In the genomic region with DNA sequence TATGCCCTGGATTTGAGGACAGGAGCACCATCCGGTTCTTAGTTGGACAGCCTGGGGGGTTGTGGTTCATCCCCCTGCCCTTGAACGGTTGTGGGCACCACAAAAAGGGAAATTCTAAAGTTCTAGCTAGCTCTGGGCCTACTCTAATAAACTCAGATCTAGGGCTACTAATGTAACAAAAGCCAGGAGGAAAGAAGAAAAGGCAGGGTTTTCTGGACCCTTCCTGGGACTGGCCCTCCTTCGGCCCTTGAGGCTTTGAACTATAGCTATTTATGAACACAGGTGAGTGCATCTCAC, we compare ENCODE assay signal across 12 cellular contexts. TPM values are rescaled to one million over a fixed set of nuclear protein-coding genes. Genes with fewer than 3 reads are reported as not detected.
DNase-seq lines count a peak whose midpoint lies in the region; ATAC-seq and TF ChIP-seq lines count a peak whose summit lies in the region.
"Had no signal": no experiment of that assay in that cellular context is flagged by ENCODE, and none has a peak within 500 bp of the region (broad histone marks: within the 10 kb centered on the region; RNA-seq: fewer than 3 reads in every experiment).

No MANE protein-coding gene starts in this region.

- H3K79me1 ChIP-seq in IMR-90 (ENCODE audit: low read depth in 1 of 2, low read length in 2 of 2) = peaks cover 0 to 30% of the 10 kb centered on the region in 2 experiments; a peak in 2 of 4 replicates

- peak overlapping the region; percentile 87 for H2AFZ ChIP-seq in IMR-90 (replicated peaks; ENCODE audit: low read length, poor library complexity)

- H4K20me1 ChIP-seq in IMR-90 (ENCODE audit: insufficient read depth, low read length) = no peaks in the 10 kb centered on the region

- H3K36me3 Mint-ChIP-seq in osteocyte (ENCODE audit: unreplicated experiment) = peaks cover 6% of the 10 kb centered on the region
- H3K36me3 Mint-ChIP-seq in activated T-helper 1 cell treated with anti-CD3 and anti-CD28 coated beads, Interleukin-12 subunit alpha, Interleukin-12 subunit beta, Interleukin-2, Interleukin-4 antibody, amounts not matched to agents 30 ng/mL and 10 ng/mL and 1 ng/mL, durations not matched to agents 14 hours and 24 hours and 36 hours (ENCODE audit: low read depth) = no peaks in the 10 kb centered on the region

- no peaks in the 10 kb centered on the region for H3K9me3 ChIP-seq in IMR-90 (ENCODE audit: control insufficient read depth, insufficient read depth, low read length)
- H3K9me3 ChIP-seq in esophagus squamous epithelium = no peaks in the 10 kb centered on the region
- H3K9me3 ChIP-seq: Peyer's patch had no signal

- H3K4me1 ChIP-seq in IMR-90 (ENCODE audit: control insufficient read depth, insufficient read depth, low read length) = peaks cover 15% of the 10 kb centered on the region
- peaks cover 12 to 30% (median 14%) of the 10 kb centered on the region in 3 donors for H3K4me1 ChIP-seq in esophagus squamous epithelium

- peak overlapping the region; percentile 95 for H2BK5ac ChIP-seq in IMR-90 (ENCODE audit: low read depth, low read length, poor library complexity, severe bottlenecking)

- peak overlapping the region; percentile 71 to 91 for H4K8ac ChIP-seq in IMR-90 (ENCODE audit: low read depth in 2 of 2, low read length in 2 of 2)

- no CpG with 5 or more reads among the region's 3 CpGs for WGBS in IMR-90 (ENCODE audit: extremely low coverage in 2 of 2, insufficient read length in 1 of 2), 2 experiments
- WGBS in esophagus squamous epithelium, 2 donors = 40 to 52% methylated on average over 3 of the region's 3 CpGs

- peak overlapping the region; percentile 93 for H3K14ac ChIP-seq in IMR-90 (replicated peaks; ENCODE audit: low read depth, low read length)

- no peak for TF ChIP-seq RAD21 in IMR-90 (IDR thresholded peaks at IDR 0.05; ENCODE audit: low read length)

- H4K91ac ChIP-seq in IMR-90 (ENCODE audit: insufficient read depth, low read depth, low read length) = peak overlapping the region; percentile 83

- H3K27me3 ChIP-seq in IMR-90 (ENCODE audit: control insufficient read depth, insufficient read depth, low read length) (no peaks in the 10 kb centered on the region), esophagus squamous epithelium (no peaks in the 10 kb centered on the region)
- H3K27me3 ChIP-seq: Peyer's patch had no signal

- H3K4me1 Mint-ChIP-seq in osteocyte (ENCODE audit: unreplicated experiment) = peaks cover 46% of the 10 kb centered on the region
- H3K4me1 Mint-ChIP-seq in activated T-helper 1 cell treated with anti-CD3 and anti-CD28 coated beads, Interleukin-12 subunit alpha, Interleukin-12 subunit beta, Interleukin-2, Interleukin-4 antibody, amounts not matched to agents 30 ng/mL and 10 ng/mL and 1 ng/mL, durations not matched to agents 14 hours and 24 hours and 36 hours (ENCODE audit: low read depth) = peaks cover 3% of the 10 kb centered on the region

- peak overlapping the region; percentile 94 for H3K27ac Mint-ChIP-seq in osteocyte (ENCODE audit: unreplicated experiment)
- H3K27ac Mint-ChIP-seq in activated T-helper 1 cell treated with anti-CD3 and anti-CD28 coated beads, Interleukin-12 subunit alpha, Interleukin-12 subunit beta, Interleukin-2, Interleukin-4 antibody, amounts not matched to agents 30 ng/mL and 10 ng/mL and 1 ng/mL, durations not matched to agents 14 hours and 24 hours and 36 hours = no peak overlapping the region

- H3K4me3 ChIP-seq in AG04449 (ENCODE audit: low read depth, low read length) (peak overlapping the region; percentile 15; the same call in 1 of the 2 replicates), IMR-90 (ENCODE audit: insufficient read depth, low read depth, low read length) (no peak overlapping the region), esophagus squamous epithelium (no peak overlapping the region)
- H3K4me3 ChIP-seq: Peyer's patch had no signal

- TF ChIP-seq POLR2A in IMR-90 (IDR thresholded peaks at IDR 0.05; ENCODE audit: low read depth, low read length) (no peak), esophagus squamous epithelium (IDR thresholded peaks at IDR 0.05) (no peak)

- BruUV-seq in IMR-90 (replicated peaks; lab: Mats Ljungman, UMichigan) = no TSS peak

- peak overlapping the region; percentile 67 for H4K5ac ChIP-seq in IMR-90 (ENCODE audit: low read depth, low read length)

- H3K36me3 ChIP-seq in IMR-90 (ENCODE audit: control insufficient read depth, insufficient read depth, low read length) (peaks cover 12% of the 10 kb centered on the region), esophagus squamous epithelium (peaks cover 0 to 31% (median 4%) of the 10 kb centered on the region in 3 donors)

- peak overlapping the region; percentile 96 for H2AK5ac ChIP-seq in IMR-90 (ENCODE audit: low read depth, low read length)

- POLR2A ChIA-PET in AG04449 (lab: Yijun Ruan, JAX) = no interaction called here
- POLR2A ChIA-PET in IMR-90 (lab: Charles Lee; ENCODE audit: unreplicated experiment) = interaction anchor here (1.4 kb wide), 1 partner anchor 14 kb away, joined by 5 read pairs; no protein-coding TSS in a partner anchor

- H3K9me3 Mint-ChIP-seq in osteocyte (ENCODE audit: unreplicated experiment) = no peaks in the 10 kb centered on the region
- no peaks in the 10 kb centered on the region for H3K9me3 Mint-ChIP-seq in activated T-helper 1 cell treated with anti-CD3 and anti-CD28 coated beads, Interleukin-12 subunit alpha, Interleukin-12 subunit beta, Interleukin-2, Interleukin-4 antibody, amounts not matched to agents 30 ng/mL and 10 ng/mL and 1 ng/mL, durations not matched to agents 14 hours and 24 hours and 36 hours

- H3K4me3 Mint-ChIP-seq in osteocyte (ENCODE audit: unreplicated experiment) = peak overlapping the region; percentile 14
- no peak overlapping the region for H3K4me3 Mint-ChIP-seq in activated T-helper 1 cell treated with anti-CD3 and anti-CD28 coated beads, Interleukin-12 subunit alpha, Interleukin-12 subunit beta, Interleukin-2, Interleukin-4 antibody, amounts not matched to agents 30 ng/mL and 10 ng/mL and 1 ng/mL, durations not matched to agents 14 hours and 24 hours and 36 hours

- peak overlapping the region; percentile 84 for H2BK120ac ChIP-seq in IMR-90 (ENCODE audit: low read depth, low read length)

- peak overlapping the region; percentile 93 for H2AK9ac ChIP-seq in IMR-90 (replicated peaks; ENCODE audit: low read depth, low read length, poor library complexity)

- no peak for TF ChIP-seq CTCF in AG04449 (IDR thresholded peaks at IDR 0.05; ENCODE audit: insufficient read depth, low read length, missing control alignments)
- no peak for TF ChIP-seq CTCF in IMR-90 (conservative IDR thresholded peaks at IDR 0.05; ENCODE audit: low read depth, low read length)
- no peak for TF ChIP-seq CTCF in esophagus squamous epithelium (IDR thresholded peaks at IDR 0.05)
- TF ChIP-seq CTCF in osteocyte (IDR thresholded peaks at IDR 0.05) = no peak

- H3K4ac ChIP-seq in IMR-90 (ENCODE audit: low read depth, low read length) = peak overlapping the region; percentile 97

- H3K4me2 ChIP-seq in IMR-90 (ENCODE audit: low read depth, low read length) = peak overlapping the region; percentile 93

- H3K9ac ChIP-seq in IMR-90 (ENCODE audit: low read depth, low read length) = peak overlapping the region; percentile 47

- no peaks in the 10 kb centered on the region for H3K27me3 Mint-ChIP-seq in osteocyte (ENCODE audit: unreplicated experiment)
- no peaks in the 10 kb centered on the region for H3K27me3 Mint-ChIP-seq in activated T-helper 1 cell treated with anti-CD3 and anti-CD28 coated beads, Interleukin-12 subunit alpha, Interleukin-12 subunit beta, Interleukin-2, Interleukin-4 antibody, amounts not matched to agents 30 ng/mL and 10 ng/mL and 1 ng/mL, durations not matched to agents 14 hours and 24 hours and 36 hours (ENCODE audit: insufficient read depth)

- ATAC-seq in IMR-90 (ENCODE audit: low read depth) (no peak), GM19467 (IDR thresholded peaks at IDR 0.05; ENCODE audit: unreplicated experiment) (no peak)

- H3K27ac ChIP-seq in IMR-90 (ENCODE audit: insufficient read depth, low read length) = peak overlapping the region; percentile 97
- H3K27ac ChIP-seq in esophagus squamous epithelium = peak overlapping the region in 3 of 4 donors; percentile 15 to 22 (median 21)

- H3K18ac ChIP-seq in IMR-90 (ENCODE audit: low read depth, low read length) = peak overlapping the region; percentile 45

- intact Hi-C loops in IMR-90 (cut with micrococcal nuclease) = no loop called here
- intact Hi-C loops in esophagus squamous epithelium (cut with DNase I) = no loop called here
- intact Hi-C loops in activated T-helper 1 cell treated with anti-CD3 and anti-CD28 coated beads, Interleukin-12 subunit alpha, Interleukin-12 subunit beta, Interleukin-2, Interleukin-4 antibody, amounts not matched to agents 30 ng/mL and 10 ng/mL and 1 ng/mL, durations not matched to agents 14 hours and 24 hours and 36 hours (cut with micrococcal nuclease) = no loop called here

- H3K56ac ChIP-seq in IMR-90 (ENCODE audit: extremely low read depth, insufficient read depth, low read length) = peak overlapping the region; percentile 83

- H3K23ac ChIP-seq in IMR-90 (ENCODE audit: low read depth, low read length) = peak overlapping the region; percentile 86; the same call in 1 of the 2 replicates

- in situ Hi-C loops in IMR-90 (cut with MboI; ENCODE audit: low sequenced_read_pairs) = no loop called here

- dilution Hi-C loops in IMR-90 (cut with HindIII; ENCODE audit: low sequenced_read_pairs, unreplicated experiment) = no loop called here

- H2BK15ac ChIP-seq in IMR-90 (ENCODE audit: low read depth, low read length) = peak overlapping the region; percentile 89

- peak overlapping the region; percentile 79 for H2BK20ac ChIP-seq in IMR-90 (ENCODE audit: low read depth, low read length)

- CTCF ChIA-PET in AG04449 (lab: Yijun Ruan, JAX) = interaction anchor here (1.3 to 4.9 kb wide), 4 partner anchors 11 to 143 kb away, joined by 4 to 39 read pairs (median 10); a partner anchor contains a TSS
- CTCF ChIA-PET in IMR-90 (lab: Yijun Ruan, JAX) = no interaction called here

- peaks cover 23% of the 10 kb centered on the region for H3K9me1 ChIP-seq in IMR-90 (ENCODE audit: insufficient read depth, low read length)

- DNase-seq in AG04449 (ENCODE audit: low read depth, low spot score) = no peak
- no peak for DNase-seq in IMR-90
- no peak for DNase-seq in esophagus squamous epithelium (lab: John Stamatoyannopoulos, UW)
- DNase-seq in osteocyte (ENCODE audit: extremely low spot score, unreplicated experiment) = no peak
- no peak for DNase-seq in amygdala (lab: John Stamatoyannopoulos, UW)
- DNase-seq in germinal center (ENCODE audit: low spot score) = no peak
- DNase-seq in activated T-helper 1 cell treated with anti-CD3 and anti-CD28 coated beads, Interleukin-12 subunit alpha, Interleukin-12 subunit beta, Interleukin-2, Interleukin-4 antibody, amounts not matched to agents 30 ng/mL and 10 ng/mL and 1 ng/mL, durations not matched to agents 14 hours and 24 hours and 36 hours (ENCODE audit: low spot score) = no peak
- DNase-seq: activated CD4-positive, alpha-beta T cell treated with anti-CD3 and anti-CD28 coated beads, Interleukin-2, amount 50 U/mL, for 1 hour; AML-193; Peyer's patch; T-helper 2 cell had no signal

RNA-seq across cellular contexts. Expression of a gene that starts 15.1 kb away (rescaled TPM):
- total RNA-seq in IMR-90 (2012; rRNA removed) = 3.3 and 4.3 TPM in 2 replicates
- 12.7 and 13.2 TPM in 2 replicates for polyA plus RNA-seq in IMR-90 (2012; rRNA removed)
- polyA plus RNA-seq in IMR-90 (2012; cell fraction: cytosol; rRNA removed) = 9.5 TPM in 2 replicates
- polyA plus RNA-seq in IMR-90 (2012; cell fraction: nucleus; rRNA removed; ENCODE audit: low replicate concordance) = 17.9 and 24.9 TPM in 2 replicates
- total RNA-seq in esophagus squamous epithelium = 10 to 100 TPM in 1 of 4 donors, 1 to 10 TPM in 3; 3.7 to 11.1 (median 6.9) TPM
- total RNA-seq in osteocyte = 5.9 and 6.5 TPM in 2 replicates
- 6.9 and 8.1 TPM in 2 replicates for total RNA-seq in activated T-helper 1 cell treated with anti-CD3 and anti-CD28 coated beads, Interleukin-12 subunit alpha, Interleukin-12 subunit beta, Interleukin-2, Interleukin-4 antibody, amounts not matched to agents 30 ng/mL and 10 ng/mL and 1 ng/mL, durations not matched to agents 14 hours and 24 hours and 36 hours

RNA-seq across cellular contexts. Expression of a gene that starts 47.3 kb away (rescaled TPM):
- total RNA-seq in IMR-90 (2012; rRNA removed) = 50.0 TPM in 2 replicates
- 21.8 and 22.6 TPM in 2 replicates for polyA plus RNA-seq in IMR-90 (2012; rRNA removed)
- 8.8 and 12.4 TPM in 2 replicates for polyA plus RNA-seq in IMR-90 (2012; cell fraction: cytosol; rRNA removed)
- 14.1 and 32.4 TPM in 2 replicates for polyA plus RNA-seq in IMR-90 (2012; cell fraction: nucleus; rRNA removed; ENCODE audit: low replicate concordance)
- 10 to 100 TPM; 28.1 to 32.3 (median 31.0) TPM for total RNA-seq in esophagus squamous epithelium
- 68.5 and 70.7 TPM in 2 replicates for total RNA-seq in osteocyte
- 57.0 and 59.8 TPM in 2 replicates for total RNA-seq in activated T-helper 1 cell treated with anti-CD3 and anti-CD28 coated beads, Interleukin-12 subunit alpha, Interleukin-12 subunit beta, Interleukin-2, Interleukin-4 antibody, amounts not matched to agents 30 ng/mL and 10 ng/mL and 1 ng/mL, durations not matched to agents 14 hours and 24 hours and 36 hours
